In genomic region chr20:10673831-10674683, GRCh38 we compare ENCODE assay signal across 1 cellular context.
TF ChIP-seq lines count a peak whose summit lies in the region.

TSS of gene JAG1 (minus strand) at chr20:10673999. CDS start at chr20:10673530, 469 bp downstream.

TF ChIP-seq in HepG2, 621 proteins besides CTCF, POLR2A, EP300 and RAD21 (continued from another document and continues in another):
- peak; percentile 74; the same call in 1 of the 2 replicates for TF ChIP-seq ZNF574 (CRISPR knock-in tag; IDR thresholded peaks at IDR 0.05)
- peak; percentile 81 for TF ChIP-seq GATAD2A (CRISPR knock-in tag; IDR thresholded peaks at IDR 0.05)
- TF ChIP-seq MED13 (CRISPR knock-in tag; IDR thresholded peaks at IDR 0.05) = peak; percentile 65; the same call in 1 of the 2 replicates
- no peak for TF ChIP-seq FOXA1 (IDR thresholded peaks at IDR 0.05)
- no peak; the same call in 1 of the 2 replicates for TF ChIP-seq FOXA1 (CRISPR knock-in tag; IDR thresholded peaks at IDR 0.05)
- TF ChIP-seq ZNF7 (CRISPR knock-in tag; IDR thresholded peaks at IDR 0.05) = no peak
- peak; percentile 93 for TF ChIP-seq ZSCAN31 (CRISPR knock-in tag; IDR thresholded peaks at IDR 0.05; ENCODE audit: low read depth)
- TF ChIP-seq ZNF784 (CRISPR knock-in tag; IDR thresholded peaks at IDR 0.05; ENCODE audit: borderline replicate concordance) = peak; percentile 27; the same call in 1 of the 2 replicates
- TF ChIP-seq PAX8 (CRISPR knock-in tag; IDR thresholded peaks at IDR 0.05; ENCODE audit: borderline replicate concordance) = 0 out of 2 replicates have a peak, but pooled peaks have one; percentile 20
- no peak for TF ChIP-seq ZKSCAN8 (CRISPR knock-in tag; IDR thresholded peaks at IDR 0.05; ENCODE audit: borderline replicate concordance)
- TF ChIP-seq ZEB1 (IDR thresholded peaks at IDR 0.05; ENCODE audit: insufficient replicate concordance, low read depth) = no peak
- 0 out of 2 replicates have a peak, but pooled peaks have one; percentile 17 for TF ChIP-seq KAT7 (CRISPR knock-in tag; IDR thresholded peaks at IDR 0.05; ENCODE audit: borderline replicate concordance)
- TF ChIP-seq HOXA3 (CRISPR knock-in tag; IDR thresholded peaks at IDR 0.05) = peak; percentile 62; the same call in 1 of the 2 replicates
- TF ChIP-seq HNRNPL (IDR thresholded peaks at IDR 0.05; ENCODE audit: low read depth, low read length) = peak; percentile 88
- TF ChIP-seq DR1 (CRISPR knock-in tag; IDR thresholded peaks at IDR 0.05) = peak; percentile 97
- peak; percentile 81 for TF ChIP-seq THAP7 (CRISPR knock-in tag; IDR thresholded peaks at IDR 0.05)
- no peak for TF ChIP-seq ZNF576 (CRISPR knock-in tag; IDR thresholded peaks at IDR 0.05)
- TF ChIP-seq DZIP1 (CRISPR knock-in tag; IDR thresholded peaks at IDR 0.05) = 0 out of 2 replicates have a peak, but pooled peaks have one; percentile 5
- peak; percentile 20; the same call in 1 of the 2 replicates for TF ChIP-seq SIX4 (CRISPR knock-in tag; IDR thresholded peaks at IDR 0.05)
- no peak for TF ChIP-seq ZC3H4 (CRISPR knock-in tag; IDR thresholded peaks at IDR 0.05; ENCODE audit: borderline replicate concordance)
- TF ChIP-seq CHCHD3 (CRISPR knock-in tag; IDR thresholded peaks at IDR 0.05) = peak; percentile 25
- TF ChIP-seq ZNF430 (CRISPR knock-in tag; IDR thresholded peaks at IDR 0.05) = peak; percentile 35
- peak; percentile 53 for TF ChIP-seq DNMT1 (CRISPR knock-in tag; IDR thresholded peaks at IDR 0.05)
- TF ChIP-seq PLSCR1 (CRISPR knock-in tag; IDR thresholded peaks at IDR 0.05; ENCODE audit: borderline replicate concordance) = no peak
- no peak; the same call in 1 of the 2 replicates for TF ChIP-seq KAT2B (IDR thresholded peaks at IDR 0.05; ENCODE audit: borderline replicate concordance, low read depth, low read length)
- TF ChIP-seq TAF15 (IDR thresholded peaks at IDR 0.05; ENCODE audit: low read depth, low read length, poor library complexity, severe bottlenecking) = peak; percentile 56
- TF ChIP-seq ZNF367 (CRISPR knock-in tag; IDR thresholded peaks at IDR 0.05; ENCODE audit: borderline replicate concordance) = peak; percentile 71; the same call in 1 of the 2 replicates
- TF ChIP-seq RBAK (CRISPR knock-in tag; IDR thresholded peaks at IDR 0.05) = 0 out of 2 replicates have a peak, but pooled peaks have one; percentile 17
- TF ChIP-seq MIXL1 (CRISPR knock-in tag; IDR thresholded peaks at IDR 0.05) = no peak; the same call in none of the 2 replicates
- TF ChIP-seq NFIC (IDR thresholded peaks at IDR 0.05; ENCODE audit: low read length) = peak; percentile 44; the same call in 1 of the 2 replicates
- TF ChIP-seq ZNF17 (CRISPR knock-in tag; IDR thresholded peaks at IDR 0.05) = 0 out of 2 replicates have a peak, but pooled peaks have one; percentile 54
- TF ChIP-seq PRMT3 (CRISPR knock-in tag; IDR thresholded peaks at IDR 0.05; ENCODE audit: borderline replicate concordance, low read depth) = 0 out of 2 replicates have a peak, but pooled peaks have one; percentile 4
- no peak for TF ChIP-seq FOXK2 (IDR thresholded peaks at IDR 0.05)
- no peak for TF ChIP-seq HOXA9 (CRISPR knock-in tag; IDR thresholded peaks at IDR 0.05; ENCODE audit: borderline replicate concordance)
- no peak for TF ChIP-seq TP53 (CRISPR knock-in tag; conservative IDR thresholded peaks at IDR 0.05)
- peak; percentile 66; the same call in 1 of the 2 replicates for TF ChIP-seq ZBTB26 (CRISPR knock-in tag; IDR thresholded peaks at IDR 0.05; ENCODE audit: borderline replicate concordance)
- TF ChIP-seq ZNF24 (IDR thresholded peaks at IDR 0.05) = no peak
- peak; percentile 80 for TF ChIP-seq ZNF136 (CRISPR knock-in tag; IDR thresholded peaks at IDR 0.05; ENCODE audit: low read depth)
- TF ChIP-seq ZNF205 (CRISPR knock-in tag; IDR thresholded peaks at IDR 0.05) = no peak
- TF ChIP-seq ZNF20 (CRISPR knock-in tag; IDR thresholded peaks at IDR 0.05) = 0 out of 2 replicates have a peak, but pooled peaks have one; percentile 38
- no peak for TF ChIP-seq SMAD9 (CRISPR knock-in tag; IDR thresholded peaks at IDR 0.05)
- peak; percentile 38; the same call in 1 of the 2 replicates for TF ChIP-seq ZNF652 (CRISPR knock-in tag; IDR thresholded peaks at IDR 0.05; ENCODE audit: borderline replicate concordance, low read depth)
- TF ChIP-seq PATZ1 (CRISPR knock-in tag; IDR thresholded peaks at IDR 0.05) = peak; percentile 98
- peak; percentile 68 for TF ChIP-seq ZBTB25 (CRISPR knock-in tag; IDR thresholded peaks at IDR 0.05)
- TF ChIP-seq NFYB (CRISPR knock-in tag; IDR thresholded peaks at IDR 0.05) = 0 out of 2 replicates have a peak, but pooled peaks have one; percentile 30
- peak; percentile 91 for TF ChIP-seq ZNF687 (CRISPR knock-in tag; IDR thresholded peaks at IDR 0.05)
- no peak for TF ChIP-seq HMG20A (CRISPR knock-in tag; IDR thresholded peaks at IDR 0.05; ENCODE audit: borderline replicate concordance)
- TF ChIP-seq BRCA1 (CRISPR knock-in tag; IDR thresholded peaks at IDR 0.05) = peak; percentile 87
- TF ChIP-seq TGIF2 (CRISPR knock-in tag; IDR thresholded peaks at IDR 0.05) = peak; percentile 53
